Comparison of ENCODE assay signal across 8 cellular contexts in the genomic region with DNA sequence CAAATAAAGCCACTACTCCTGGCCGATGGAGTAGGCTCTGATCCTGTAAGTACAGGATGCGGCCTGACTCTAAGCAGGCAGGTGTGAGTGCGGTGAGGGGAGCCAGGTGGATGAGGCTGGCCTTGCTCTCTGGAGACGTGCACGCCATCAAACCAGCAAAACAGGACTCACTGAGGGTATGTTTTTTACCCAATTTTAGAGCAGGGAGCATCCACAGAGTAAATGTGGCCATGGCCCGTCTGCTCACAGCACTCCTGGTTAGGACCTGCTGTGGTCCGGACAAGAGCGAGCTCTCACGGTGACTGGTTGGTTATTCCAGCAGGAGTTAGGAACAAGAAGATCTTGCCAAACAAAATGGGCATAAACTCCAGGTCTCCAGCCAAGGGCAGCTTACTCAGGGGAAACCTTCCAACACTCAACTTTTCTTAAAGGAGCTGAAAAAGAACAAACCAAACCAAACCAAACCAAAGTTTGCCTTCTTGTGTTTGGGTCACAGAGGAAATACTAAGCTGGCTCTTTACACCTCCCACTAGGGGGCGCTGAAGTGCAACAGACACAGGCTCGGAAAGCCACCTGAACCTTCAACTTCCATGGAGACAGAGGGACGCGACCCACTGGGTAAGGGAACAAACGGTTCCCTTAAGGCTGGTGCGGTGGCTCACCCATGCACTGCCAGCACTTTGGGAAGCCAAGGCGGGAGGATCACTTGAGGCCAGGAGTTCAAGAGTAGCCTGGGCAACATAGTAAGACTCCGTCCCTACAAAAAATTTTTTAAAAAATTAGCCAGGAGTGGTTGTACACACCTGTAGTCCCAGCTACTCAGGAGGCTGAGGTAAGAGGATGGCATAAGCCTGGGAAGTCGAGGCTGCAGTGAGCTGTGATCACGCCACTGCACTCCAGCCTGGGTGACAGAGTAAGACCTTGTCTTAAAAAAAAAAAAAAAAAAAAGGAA.
DNase-seq lines count a peak whose midpoint lies in the region; ATAC-seq and TF ChIP-seq lines count a peak whose summit lies in the region.

No MANE protein-coding gene starts in this region.

- H3K4me1 ChIP-seq in HEK293 (ENCODE audit: control insufficient read depth, insufficient read depth, low read length): no peaks in the 10 kb centered on the region
- peaks cover 0 to 63% of the 10 kb centered on the region in 2 donors for H3K4me1 ChIP-seq in left lung

- H3K27me3 Mint-ChIP-seq in activated CD4-positive, alpha-beta T cell treated with anti-CD3 and anti-CD28 coated beads, Interleukin-2, amount 10 ng/mL, durations not matched to agents 24 days and 14 days: no peaks in the 10 kb centered on the region

- CTCF ChIA-PET in HEK293 (lab: Yijun Ruan, JAX): interaction anchor here (0.6 to 4.4 kb wide), 45 partner anchors 9 to 835 kb away, joined by 3 to 62 read pairs (median 4); no protein-coding TSS in a partner anchor

- ATAC-seq in left lung (peak; percentile 86), HG03457 (IDR thresholded peaks at IDR 0.05; ENCODE audit: unreplicated experiment) (no peak)

- no peaks in the 10 kb centered on the region for H3K9me3 Mint-ChIP-seq in activated CD4-positive, alpha-beta T cell treated with anti-CD3 and anti-CD28 coated beads, Interleukin-2, amount 10 ng/mL, durations not matched to agents 24 days and 14 days

- POLR2A ChIA-PET in HEK293 (lab: Yijun Ruan, JAX): interaction anchor here (0.6 to 1.1 kb wide), 4 partner anchors 9 to 519 kb away, joined by 3 to 4 read pairs (median 4); a partner anchor contains a TSS

- peak; percentile 92 for TF ChIP-seq CTCF in AG09319 (IDR thresholded peaks at IDR 0.05; ENCODE audit: low read depth, low read length)
- peak; percentile 81 for TF ChIP-seq CTCF in HEK293 (tag by site-specific recombination; IDR thresholded peaks at IDR 0.05)
- peak; percentile 82 to 87 for TF ChIP-seq CTCF in left lung (IDR thresholded peaks at IDR 0.05)

- intact Hi-C loops in activated CD4-positive, alpha-beta T cell treated with anti-CD3 and anti-CD28 coated beads, Interleukin-2, amount 10 ng/mL, durations not matched to agents 24 days and 14 days (cut with micrococcal nuclease): loop anchor here (1.0 to 10.0 kb wide), 5 partner anchors 37 to 356 kb away; no protein-coding TSS in a partner anchor
- intact Hi-C loops in left lung (cut with DNase I): loop anchor here in 1 of 2 donors (5.0 to 10.0 kb wide), 2 partner anchors 129 to 351 kb away; a partner anchor contains a TSS

- DNase-seq in AG09319 (ENCODE audit: extremely low read depth, low read depth) (peak; percentile 54), NCI-H510A treated with DMSO at 0.1 percent for 48 hours (lab: John Stamatoyannopoulos, UW) (peak; percentile 58), left lung (peak; percentile 80 to 82)
- peak; percentile 94 for DNase-seq in activated CD4-positive, alpha-beta T cell treated with anti-CD3 and anti-CD28 coated beads, Interleukin-2, amount 10 ng/mL, durations not matched to agents 24 days and 14 days
- peak; percentile 88 for DNase-seq in stimulated activated CD4-positive, alpha-beta T cell treated with anti-CD3 and anti-CD28 coated beads, Interleukin-4, amount 100 ng/mL, for 24 hours

- H3K36me3 ChIP-seq in HEK293 (ENCODE audit: control insufficient read depth in 2 of 2, insufficient read depth in 1 of 2, low read length in 2 of 2): peaks cover 0 to 9% of the 10 kb centered on the region in 2 experiments; a peak in 1 of 3 replicates
- peaks cover 0 to 27% of the 10 kb centered on the region in 2 donors for H3K36me3 ChIP-seq in left lung

- no peaks in the 10 kb centered on the region for H3K36me3 Mint-ChIP-seq in activated CD4-positive, alpha-beta T cell treated with anti-CD3 and anti-CD28 coated beads, Interleukin-2, amount 10 ng/mL, durations not matched to agents 24 days and 14 days (ENCODE audit: low read depth)

- H3K27ac Mint-ChIP-seq in activated CD4-positive, alpha-beta T cell treated with anti-CD3 and anti-CD28 coated beads, Interleukin-2, amount 10 ng/mL, durations not matched to agents 24 days and 14 days: no peak overlapping the region

- H3K27ac ChIP-seq in HEK293 (ENCODE audit: extremely low read depth, low read depth, low read length) (no peak overlapping the region), cingulate gyrus (ENCODE audit: low read depth, low read length) (peak overlapping the region; percentile 84), left lung (peak overlapping the region in 1 of 2 donors; percentile 80)

- H3K4me3 Mint-ChIP-seq in activated CD4-positive, alpha-beta T cell treated with anti-CD3 and anti-CD28 coated beads, Interleukin-2, amount 10 ng/mL, durations not matched to agents 24 days and 14 days: no peak overlapping the region

- no peak overlapping the region for H3K4me3 ChIP-seq in HEK293 (ENCODE audit: low read depth, low read length)
- H3K4me3 ChIP-seq in left lung: no peak overlapping the region

- H3K9me3 ChIP-seq in HEK293 (ENCODE audit: control insufficient read depth, insufficient read depth, low read depth, low read length): no peaks in the 10 kb centered on the region
- no peaks in the 10 kb centered on the region for H3K9me3 ChIP-seq in left lung

- H3K4me1 Mint-ChIP-seq in activated CD4-positive, alpha-beta T cell treated with anti-CD3 and anti-CD28 coated beads, Interleukin-2, amount 10 ng/mL, durations not matched to agents 24 days and 14 days: peaks cover 51% of the 10 kb centered on the region

- H3K27me3 ChIP-seq in left lung: no peaks in the 10 kb centered on the region

TF ChIP-seq in HEK293, 187 proteins besides CTCF, POLR2A, EP300 and RAD21:
- TF ChIP-seq, protein P1, sequence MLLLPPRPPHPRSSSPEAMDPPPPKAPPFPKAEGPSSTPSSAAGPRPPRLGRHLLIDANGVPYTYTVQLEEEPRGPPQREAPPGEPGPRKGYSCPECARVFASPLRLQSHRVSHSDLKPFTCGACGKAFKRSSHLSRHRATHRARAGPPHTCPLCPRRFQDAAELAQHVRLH (tag by site-specific recombination; IDR thresholded peaks at IDR 0.05): no peak
- TF ChIP-seq ZNF660 (tag by site-specific recombination; IDR thresholded peaks at IDR 0.05) (0 out of 2 replicates have a peak, but pooled peaks have one; percentile 48), ZNF121 (tag by site-specific recombination; IDR thresholded peaks at IDR 0.05) (peak; percentile 55; the same call in 1 of the 2 replicates), ZNF654 (tag by site-specific recombination; IDR thresholded peaks at IDR 0.05; ENCODE audit: low read depth) (peak; percentile 92), GLI4 (tag by site-specific recombination; IDR thresholded peaks at IDR 0.05) (no peak), ZSCAN30 (tag by site-specific recombination; IDR thresholded peaks at IDR 0.05) (peak; percentile 13; the same call in 1 of the 2 replicates), ZNF2 (tag by site-specific recombination; IDR thresholded peaks at IDR 0.05) (peak; percentile 42; the same call in 1 of the 2 replicates), ZBTB48 (tag by site-specific recombination; IDR thresholded peaks at IDR 0.05) (peak; percentile 51; the same call in 1 of the 2 replicates)
